ENCODE assay signal across 1 cellular context in the genomic region with DNA sequence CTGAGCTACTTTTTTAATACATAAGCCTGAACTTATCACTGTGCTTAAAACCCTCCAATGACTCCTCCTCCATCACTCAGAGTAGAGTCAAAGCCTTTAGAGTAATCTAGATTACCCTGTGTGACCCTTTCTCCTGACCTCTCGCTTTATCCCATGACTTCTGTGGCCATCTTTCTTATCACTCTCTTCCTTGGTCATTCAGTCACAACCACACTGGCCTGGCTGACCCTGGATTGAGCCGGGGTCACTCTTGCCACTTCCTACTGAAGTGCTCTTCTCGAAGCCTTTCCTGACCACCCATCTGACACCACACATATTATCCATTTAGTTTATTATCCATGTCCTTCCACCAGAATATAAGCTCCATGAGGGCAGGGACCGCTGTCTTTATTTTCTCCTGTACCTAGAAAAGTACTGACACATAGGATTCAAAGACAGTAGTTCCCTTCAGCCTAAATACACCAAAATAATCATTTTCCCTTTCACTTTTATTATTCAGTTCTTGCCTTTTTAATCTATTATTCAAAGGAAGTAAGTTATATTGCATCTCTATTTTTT.
TF ChIP-seq lines count a peak whose summit lies in the region.

No MANE protein-coding gene starts in this region.

TF ChIP-seq in K562, 482 proteins besides CTCF, POLR2A, EP300 and RAD21 (continued from another document and continues in another):
- TF ChIP-seq AFF4 (CRISPR knock-in tag; IDR thresholded peaks at IDR 0.05), result no peak
- TF ChIP-seq ZNF12 (CRISPR knock-in tag; IDR thresholded peaks at IDR 0.05), result no peak
- no peak for TF ChIP-seq E2F3 (CRISPR knock-in tag; IDR thresholded peaks at IDR 0.05)
- TF ChIP-seq HNRNPLL (IDR thresholded peaks at IDR 0.05; ENCODE audit: low read depth, low read length, poor library complexity, severe bottlenecking), result no peak
- TF ChIP-seq STAT5B (CRISPR knock-in tag; IDR thresholded peaks at IDR 0.05), result no peak
- no peak for TF ChIP-seq THAP7 (CRISPR knock-in tag; IDR thresholded peaks at IDR 0.05)
- TF ChIP-seq, protein P1, sequence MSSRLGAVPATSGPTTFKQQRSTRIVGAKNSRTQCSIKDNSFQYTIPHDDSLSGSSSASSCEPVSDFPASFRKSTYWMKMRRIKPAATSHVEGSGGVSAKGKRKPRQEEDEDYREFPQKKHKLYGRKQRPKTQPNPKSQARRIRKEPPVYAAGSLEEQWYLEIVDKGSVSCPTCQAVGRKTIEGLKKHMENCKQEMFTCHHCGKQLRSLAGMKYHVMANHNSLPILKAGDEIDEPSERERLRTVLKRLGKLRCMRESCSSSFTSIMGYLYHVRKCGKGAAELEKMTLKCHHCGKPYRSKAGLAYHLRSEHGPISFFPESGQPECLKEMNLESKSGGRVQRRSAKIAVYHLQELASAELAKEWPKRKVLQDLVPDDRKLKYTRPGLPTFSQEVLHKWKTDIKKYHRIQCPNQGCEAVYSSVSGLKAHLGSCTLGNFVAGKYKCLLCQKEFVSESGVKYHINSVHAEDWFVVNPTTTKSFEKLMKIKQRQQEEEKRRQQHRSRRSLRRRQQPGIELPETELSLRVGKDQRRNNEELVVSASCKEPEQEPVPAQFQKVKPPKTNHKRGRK (tag; IDR thresholded peaks at IDR 0.05), result no peak
- no peak for TF ChIP-seq PKNOX1 (IDR thresholded peaks at IDR 0.05)
- no peak for TF ChIP-seq NR4A1 (CRISPR knock-in tag; IDR thresholded peaks at IDR 0.05)
- TF ChIP-seq NR4A1 (tag; IDR thresholded peaks at IDR 0.05), result no peak
- no peak for TF ChIP-seq GATAD2A (IDR thresholded peaks at IDR 0.05)
- no peak for TF ChIP-seq CBX5 (IDR thresholded peaks at IDR 0.05; ENCODE audit: borderline replicate concordance, low read depth)
- TF ChIP-seq NFATC3 (IDR thresholded peaks at IDR 0.05), result no peak
- no peak for TF ChIP-seq HCFC1 (IDR thresholded peaks at IDR 0.05; ENCODE audit: low read depth, low read length)
- no peak for TF ChIP-seq TAF15 (IDR thresholded peaks at IDR 0.05; ENCODE audit: low read depth, low read length)
- no peak for TF ChIP-seq TCF7L2 (IDR thresholded peaks at IDR 0.05; ENCODE audit: low read depth, low read length)
- TF ChIP-seq POLR2B (IDR thresholded peaks at IDR 0.05; ENCODE audit: low read depth, partially characterized antibody), result no peak
- no peak for TF ChIP-seq PREB (CRISPR knock-in tag; IDR thresholded peaks at IDR 0.05)
- no peak for TF ChIP-seq MAX (CRISPR knock-in tag; IDR thresholded peaks at IDR 0.05)
- no peak for TF ChIP-seq ZBTB9 (CRISPR knock-in tag; IDR thresholded peaks at IDR 0.05)
- peak; percentile 69 for TF ChIP-seq ARID1B (IDR thresholded peaks at IDR 0.05)
- TF ChIP-seq ZNF274 (IDR thresholded peaks at IDR 0.05; ENCODE audit: borderline replicate concordance, low read depth, low read length), result no peak
- TF ChIP-seq STAG1 (CRISPR knock-in tag; IDR thresholded peaks at IDR 0.05; ENCODE audit: borderline replicate concordance), result no peak
- TF ChIP-seq ZNF76 (CRISPR knock-in tag; IDR thresholded peaks at IDR 0.05; ENCODE audit: borderline replicate concordance), result no peak
- no peak for TF ChIP-seq ZC3H11A (IDR thresholded peaks at IDR 0.05; ENCODE audit: low read depth, low read length)
- TF ChIP-seq ZNF449 (CRISPR knock-in tag; IDR thresholded peaks at IDR 0.05), result no peak
- TF ChIP-seq ZNF316 (IDR thresholded peaks at IDR 0.05), result peak; percentile 88
- TF ChIP-seq CXXC5 (CRISPR knock-in tag; IDR thresholded peaks at IDR 0.05), result 0 out of 2 replicates have a peak, but pooled peaks have one; percentile 11
- TF ChIP-seq ZNF311 (CRISPR knock-in tag; IDR thresholded peaks at IDR 0.05), result no peak
- no peak for TF ChIP-seq ILK (tag; IDR thresholded peaks at IDR 0.05; ENCODE audit: borderline replicate concordance, low read depth)
- no peak for TF ChIP-seq RBM39 (optimal IDR thresholded peaks at IDR 0.05; ENCODE audit: low read depth, low read length)
- TF ChIP-seq KHSRP (IDR thresholded peaks at IDR 0.05), result no peak
- no peak for TF ChIP-seq POLR2AphosphoS2 (IDR thresholded peaks at IDR 0.05; ENCODE audit: low read length)
- TF ChIP-seq U2AF1 (optimal IDR thresholded peaks at IDR 0.05; ENCODE audit: low read depth, low read length), result no peak
- no peak for TF ChIP-seq MTA1 (IDR thresholded peaks at IDR 0.05; ENCODE audit: borderline replicate concordance)
- peak; percentile 62; the same call in 1 of the 2 replicates for TF ChIP-seq TEAD4 (IDR thresholded peaks at IDR 0.05; ENCODE audit: low read length)
- no peak for TF ChIP-seq TEAD4 (CRISPR knock-in tag; IDR thresholded peaks at IDR 0.05; ENCODE audit: borderline replicate concordance)
- 0 out of 2 replicates have a peak, but pooled peaks have one; percentile 23 for TF ChIP-seq XRCC3 (IDR thresholded peaks at IDR 0.05)
- TF ChIP-seq HLTF (IDR thresholded peaks at IDR 0.05), result no peak
- no peak for TF ChIP-seq BRD9 (IDR thresholded peaks at IDR 0.05; ENCODE audit: low read depth, partially characterized antibody)
- TF ChIP-seq ZNF785 (CRISPR knock-in tag; IDR thresholded peaks at IDR 0.05), result no peak
- no peak for TF ChIP-seq E2F1 (CRISPR knock-in tag; IDR thresholded peaks at IDR 0.05)
- no peak for TF ChIP-seq RNF2 (IDR thresholded peaks at IDR 0.05)
- no peak for TF ChIP-seq CEBPG (CRISPR knock-in tag; IDR thresholded peaks at IDR 0.05)
- no peak for TF ChIP-seq CEBPG (tag; conservative IDR thresholded peaks at IDR 0.05 in 1 of 2, IDR thresholded peaks at IDR 0.05 in 1 of 2)
- TF ChIP-seq POU5F1 (IDR thresholded peaks at IDR 0.05; ENCODE audit: borderline replicate concordance, low read depth, low read length, partially characterized antibody), result no peak
- TF ChIP-seq, protein P2, sequence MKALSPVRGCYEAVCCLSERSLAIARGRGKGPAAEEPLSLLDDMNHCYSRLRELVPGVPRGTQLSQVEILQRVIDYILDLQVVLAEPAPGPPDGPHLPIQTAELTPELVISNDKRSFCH (CRISPR knock-in tag; IDR thresholded peaks at IDR 0.05), result no peak
- TF ChIP-seq, protein P2 (tag; IDR thresholded peaks at IDR 0.05), result no peak
- no peak for TF ChIP-seq NR0B1 (IDR thresholded peaks at IDR 0.05; ENCODE audit: partially characterized antibody)
- no peak for TF ChIP-seq CBX1 (IDR thresholded peaks at IDR 0.05; ENCODE audit: low read depth)
- no peak for TF ChIP-seq FOXP4 (CRISPR knock-in tag; IDR thresholded peaks at IDR 0.05; ENCODE audit: borderline replicate concordance)
- TF ChIP-seq HDAC1 (IDR thresholded peaks at IDR 0.05), result peak in 1 of 2 experiments; percentile 51; a peak in 1 of 4 replicates
